ENCODE assay signal across 18 cellular contexts in the genomic region with DNA sequence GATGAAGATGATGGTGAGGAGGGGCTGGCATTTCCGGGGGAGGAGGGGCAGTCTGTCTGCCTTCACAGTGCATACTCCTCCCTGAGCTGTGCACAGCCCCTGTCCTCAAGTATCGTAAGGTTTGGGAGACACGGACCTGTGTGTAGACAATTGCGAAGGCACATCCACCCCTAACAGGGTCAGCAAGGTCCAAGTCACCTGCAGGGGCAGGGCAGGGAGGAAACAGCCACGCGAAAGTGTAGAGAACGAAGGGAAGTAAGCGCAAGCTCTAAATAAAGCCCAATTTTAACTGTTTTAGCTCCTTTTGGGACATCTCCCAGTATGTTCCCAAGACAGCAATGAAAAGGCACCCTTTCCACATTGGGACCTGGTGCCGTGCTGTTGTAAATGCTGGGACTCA.
"Had no signal": no experiment of that assay in that cellular context is flagged by ENCODE, and none has a peak within 500 bp of the region (broad histone marks: within the 10 kb centered on the region; RNA-seq: fewer than 3 reads in every experiment).

No MANE protein-coding gene starts in this region.

- H3K9me3 ChIP-seq: heart left ventricle, mucosa of descending colon, transverse colon, uterus had no signal

- H3K36me3 Mint-ChIP-seq: activated naive CD8-positive, alpha-beta T cell treated with anti-CD3 and anti-CD28 coated beads, Interleukin-2, amount 10 ng/mL, durations not matched to agents 7 days and 5 days had no signal

- FAIRE-seq: islet of Langerhans had no signal

- H3K27me3 Mint-ChIP-seq: activated CD4-positive, alpha-beta T cell treated with anti-CD3 and anti-CD28 coated beads, Interleukin-2, amount 10 ng/mL, durations not matched to agents 7 days and 5 days; activated naive CD8-positive, alpha-beta T cell treated with anti-CD3 and anti-CD28 coated beads, Interleukin-2, amount 10 ng/mL, durations not matched to agents 7 days and 5 days; activated T-helper 17 cell treated with anti-CD3 and anti-CD28 coated beads, Interleukin-2, amount 50 U/mL, for 72 hours; progenitor cell of endocrine pancreas; stimulated activated naive CD8-positive, alpha-beta T cell treated with anti-CD3 and anti-CD28 coated beads, Interleukin-15, amount 100 ng/mL, for 72 hours had no signal

- H3K4me3 ChIP-seq: heart left ventricle, mucosa of descending colon, transverse colon, uterus had no signal

- H3K4me1 Mint-ChIP-seq: activated CD4-positive, alpha-beta T cell treated with anti-CD3 and anti-CD28 coated beads, Interleukin-2, amount 10 ng/mL, durations not matched to agents 7 days and 5 days; activated naive CD8-positive, alpha-beta T cell treated with anti-CD3 and anti-CD28 coated beads, Interleukin-2, amount 10 ng/mL, durations not matched to agents 7 days and 5 days; activated T-helper 17 cell treated with anti-CD3 and anti-CD28 coated beads, Interleukin-2, amount 50 U/mL, for 72 hours; neural crest cell had no signal

- H3K27ac ChIP-seq: epithelial cell of prostate, heart left ventricle, transverse colon, uterus had no signal

- H3K27me3 ChIP-seq: uterus had no signal

- H3K9me3 Mint-ChIP-seq: activated T-helper 17 cell treated with anti-CD3 and anti-CD28 coated beads, Interleukin-2, amount 50 U/mL, for 72 hours had no signal

- DNase-seq: activated CD4-positive, alpha-beta T cell treated with anti-CD3 and anti-CD28 coated beads, Interleukin-2, amount 10 ng/mL, durations not matched to agents 7 days and 5 days; activated naive CD8-positive, alpha-beta T cell treated with anti-CD3 and anti-CD28 coated beads, Interleukin-2, amount 10 ng/mL, durations not matched to agents 7 days and 5 days; amniotic stem cell; cerebellar nuclear complex; cortex of kidney; heart left ventricle; mesenchymal stem cell; retina; stimulated activated CD4-positive, alpha-beta T cell treated with anti-CD3 and anti-CD28 coated beads, Interleukin-4, amount 100 ng/mL, for 4 hours; transverse colon; uterus had no signal

- H3K4me1 ChIP-seq: heart left ventricle, transverse colon, uterus had no signal

- H3K36me3 ChIP-seq: heart left ventricle, transverse colon, uterus had no signal

- H3K27ac Mint-ChIP-seq: activated CD4-positive, alpha-beta T cell treated with anti-CD3 and anti-CD28 coated beads, Interleukin-2, amount 10 ng/mL, durations not matched to agents 7 days and 5 days; activated naive CD8-positive, alpha-beta T cell treated with anti-CD3 and anti-CD28 coated beads, Interleukin-2, amount 10 ng/mL, durations not matched to agents 7 days and 5 days; activated T-helper 17 cell treated with anti-CD3 and anti-CD28 coated beads, Interleukin-2, amount 50 U/mL, for 72 hours; progenitor cell of endocrine pancreas; stimulated activated naive CD8-positive, alpha-beta T cell treated with anti-CD3 and anti-CD28 coated beads, Interleukin-15, amount 100 ng/mL, for 72 hours had no signal

- H3K4me3 Mint-ChIP-seq: activated CD4-positive, alpha-beta T cell treated with anti-CD3 and anti-CD28 coated beads, Interleukin-2, amount 10 ng/mL, durations not matched to agents 7 days and 5 days; activated naive CD8-positive, alpha-beta T cell treated with anti-CD3 and anti-CD28 coated beads, Interleukin-2, amount 10 ng/mL, durations not matched to agents 7 days and 5 days; activated T-helper 17 cell treated with anti-CD3 and anti-CD28 coated beads, Interleukin-2, amount 50 U/mL, for 72 hours; neural crest cell; stimulated activated naive CD8-positive, alpha-beta T cell treated with anti-CD3 and anti-CD28 coated beads, Interleukin-15, amount 100 ng/mL, for 72 hours had no signal
